In the genomic region with DNA sequence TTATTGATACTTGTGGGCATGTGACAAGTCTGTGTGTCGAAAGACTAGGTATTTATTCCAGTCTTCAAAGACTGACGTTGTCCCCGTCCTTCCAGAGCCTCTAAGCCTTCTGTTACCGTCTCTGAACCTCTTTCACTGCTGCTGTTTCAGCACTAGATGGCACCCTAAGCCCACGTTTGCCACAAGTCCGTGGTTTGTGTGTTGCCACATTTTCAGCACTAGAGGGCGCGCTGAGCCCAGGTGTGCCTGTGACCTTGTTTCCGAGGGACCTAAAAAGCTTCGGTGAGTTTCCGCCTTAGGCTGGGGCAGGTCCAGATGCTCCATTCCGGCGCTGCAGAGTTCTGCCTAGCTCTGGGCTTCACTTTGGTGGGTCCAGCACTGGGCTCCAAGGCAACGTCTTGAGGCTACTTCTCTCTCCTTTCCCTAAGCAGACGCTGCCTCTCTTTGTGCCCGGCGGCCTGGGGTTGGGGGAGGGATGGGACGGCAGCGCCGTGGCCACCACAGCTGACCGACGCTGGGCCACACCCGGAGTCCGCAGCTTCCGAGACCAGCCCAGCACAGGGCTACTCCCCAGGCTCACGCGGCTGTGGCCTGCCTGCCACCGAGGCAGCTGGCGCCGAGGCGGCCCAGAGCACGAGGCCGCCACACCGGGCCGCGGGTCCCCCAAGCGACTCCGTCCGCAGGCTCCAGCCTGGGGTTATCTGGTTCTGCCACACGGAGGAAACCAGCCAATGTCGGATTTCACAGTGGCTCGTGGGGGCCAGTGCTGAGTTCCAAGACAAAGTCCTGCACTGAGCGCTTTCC, we compare ENCODE assay signal across 8 cellular contexts.
DNase-seq lines count a peak whose midpoint lies in the region; ATAC-seq and TF ChIP-seq lines count a peak whose summit lies in the region.

No MANE protein-coding gene starts in this region.

- intact Hi-C loops in dendritic cell treated with granulocyte-macrophage colony-stimulating factor and Interleukin-4, amounts not matched to agents 40 ng/mL and 50 ng/mL, for 4 days (cut with micrococcal nuclease): loop anchor here (10.0 kb wide), 1 partner anchor 693 kb away; no protein-coding TSS in a partner anchor
- intact Hi-C loops in lower leg skin (cut with DNase I; ENCODE audit: low total_unique reads): no loop called here

- H3K9me3 Mint-ChIP-seq in dendritic cell treated with granulocyte-macrophage colony-stimulating factor and Interleukin-4, amounts not matched to agents 40 ng/mL and 50 ng/mL, for 4 days: no peaks in the 10 kb centered on the region

- WGBS in lower leg skin, 2 donors: 24 to 48% methylated on average over 30 to 41 of the region's 43 CpGs

- H3K4me3 ChIP-seq in lower leg skin (ENCODE audit: low read depth, poor library complexity, severe bottlenecking): no peak overlapping the region

- H3K36me3 Mint-ChIP-seq in dendritic cell treated with granulocyte-macrophage colony-stimulating factor and Interleukin-4, amounts not matched to agents 40 ng/mL and 50 ng/mL, for 4 days (ENCODE audit: low read depth): no peaks in the 10 kb centered on the region

- H3K27ac Mint-ChIP-seq in dendritic cell treated with granulocyte-macrophage colony-stimulating factor and Interleukin-4, amounts not matched to agents 40 ng/mL and 50 ng/mL, for 4 days: peak overlapping the region; percentile 39

- H3K4me3 Mint-ChIP-seq in dendritic cell treated with granulocyte-macrophage colony-stimulating factor and Interleukin-4, amounts not matched to agents 40 ng/mL and 50 ng/mL, for 4 days: peak overlapping the region; percentile 64

- DNase-seq in AML-193 (lab: John Stamatoyannopoulos, UW) (peak; percentile 51 to 55), NCI-H526 treated with DMSO at 0.1 percent for 48 hours (lab: John Stamatoyannopoulos, UW) (peak; percentile 12), lower leg skin (ENCODE audit: low spot score in 2 of 2) (peak; percentile 49 to 92)
- DNase-seq in activated CD4-positive, alpha-beta T cell treated with anti-CD3 and anti-CD28 coated beads, Interleukin-2, amount 50 U/mL, for 1 hour: peak; percentile 80
- peak; percentile 61 to 78 (median 71) for DNase-seq in stimulated activated CD4-positive, alpha-beta T cell treated with anti-CD3 and anti-CD28 coated beads, TNF-alpha, amount 100 ng/mL, for 24 hours (ENCODE audit: low read depth in 3 of 3)

- H3K27me3 Mint-ChIP-seq in dendritic cell treated with granulocyte-macrophage colony-stimulating factor and Interleukin-4, amounts not matched to agents 40 ng/mL and 50 ng/mL, for 4 days: no peaks in the 10 kb centered on the region

- TF ChIP-seq POLR2A in lower leg skin (IDR thresholded peaks at IDR 0.05): no peak

- peak; percentile 96 for ATAC-seq in GM19023 (IDR thresholded peaks at IDR 0.05; ENCODE audit: unreplicated experiment)
- peak; percentile 96 for ATAC-seq in HG03175 (IDR thresholded peaks at IDR 0.05; ENCODE audit: unreplicated experiment)

- peaks cover 28% of the 10 kb centered on the region for H3K4me1 Mint-ChIP-seq in dendritic cell treated with granulocyte-macrophage colony-stimulating factor and Interleukin-4, amounts not matched to agents 40 ng/mL and 50 ng/mL, for 4 days (ENCODE audit: low read depth)

- TF ChIP-seq CTCF in lower leg skin (IDR thresholded peaks at IDR 0.05): peak in 1 of 3 donors; percentile 95

Comparison
In these comparisons a context has a peak if more than half of its experiments do, and no peak if none do; other contexts are left out.
1. DNase-seq: peak in every context shown above with its lines; median percentile 80 in activated CD4-positive, alpha-beta T cell treated with anti-CD3 and anti-CD28 coated beads, Interleukin-2, amount 50 U/mL, for 1 hour; 71 in stimulated activated CD4-positive, alpha-beta T cell treated with anti-CD3 and anti-CD28 coated beads, TNF-alpha, amount 100 ng/mL, for 24 hours; 70 in lower leg skin; 53 in AML-193; 12 in NCI-H526 treated with DMSO at 0.1 percent for 48 hours.